22 cellular contexts compared by ENCODE assay signal in genomic region chr11:46522682-46523281, GRCh38.
A peak's percentile ranks its signal among the peaks of the same experiment; 100 is the strongest.
DNase-seq lines count a peak whose midpoint lies in the region; ATAC-seq, FAIRE-seq and TF ChIP-seq lines count a peak whose summit lies in the region.
"Had no signal": no experiment of that assay in that cellular context is flagged by ENCODE, and none has a peak within 500 bp of the region (broad histone marks: within the 10 kb centered on the region; RNA-seq: fewer than 3 reads in every experiment).

No MANE protein-coding gene starts in this region.

- H3K9me3 ChIP-seq in A549 (no peaks in the 10 kb centered on the region), HUES6 (ENCODE audit: control insufficient read depth, insufficient read depth, low read depth, low read length) (no peaks in the 10 kb centered on the region), mucosa of descending colon (peaks cover 2% of the 10 kb centered on the region)
- H3K9me3 ChIP-seq: esophagus muscularis mucosa, uterus had no signal

- TF ChIP-seq EP300 in A549 (IDR thresholded peaks at IDR 0.05) = no peak

- H3K27ac ChIP-seq in A549 (no peak overlapping the region), HUES6 (ENCODE audit: low read depth, low read length) (peak overlapping the region; percentile 45; the same call in 1 of the 2 replicates)
- H3K27ac ChIP-seq: C4-2B, esophagus muscularis mucosa, gastroesophageal sphincter, uterus had no signal

- peak overlapping the region; percentile 19; the same call in 1 of the 3 replicates for H3K4me2 ChIP-seq in A549

- TF ChIP-seq POLR2A in A549 (IDR thresholded peaks at IDR 0.05; ENCODE audit: low read length) (no peak), H54 (IDR thresholded peaks at IDR 0.05; ENCODE audit: low read depth, low read length) (no peak)

- TF ChIP-seq CTCF in A549 (IDR thresholded peaks at IDR 0.05) (no peak), mucosa of descending colon (IDR thresholded peaks at IDR 0.05) (no peak)

- H3K36me3 ChIP-seq in HUES6 (ENCODE audit: control insufficient read depth, insufficient read depth, low read length) (no peaks in the 10 kb centered on the region), mucosa of descending colon (ENCODE audit: low read depth) (no peaks in the 10 kb centered on the region)
- H3K36me3 ChIP-seq: esophagus muscularis mucosa, gastroesophageal sphincter, uterus had no signal

- no peak overlapping the region for H3K9ac ChIP-seq in HUES6 (ENCODE audit: low read length)

- DNase-seq in A549 (ENCODE audit: low read depth in 1 of 2, low spot score in 1 of 2) = no peak
- peak; percentile 19 for DNase-seq in cerebellar cortex (ENCODE audit: low spot score)
- DNase-seq in mucosa of descending colon = no peak
- DNase-seq in mucosa of gallbladder (ENCODE audit: low spot score) = no peak
- no peak for DNase-seq in NCI-H2171 (lab: John Stamatoyannopoulos, UW)
- DNase-seq in DMS 273 (lab: John Stamatoyannopoulos, UW; ENCODE audit: unreplicated experiment) = no peak
- DNase-seq in H54 (ENCODE audit: insufficient read length, low spot score) = no peak
- DNase-seq: activated naive CD4-positive, alpha-beta T cell treated with anti-CD3 and anti-CD28 coated beads, Interleukin-2, amount 10 ng/mL, durations not matched to agents 7 days and 5 days; activated T-cell treated with anti-CD3 and anti-CD28 coated beads, Interleukin-2, amount 50 U/mL, for 4 hours; anterior cingulate cortex; effector memory CD4-positive, alpha-beta T cell; NCI-H1092 treated with DMSO at 0.1 percent for 48 hours; NCI-H2107; NCI-H510A treated with DMSO at 0.1 percent for 48 hours; uterus had no signal

- no peak for TF ChIP-seq RAD21 in A549 (conservative IDR thresholded peaks at IDR 0.05 in 1 of 2, IDR thresholded peaks at IDR 0.05 in 1 of 2)

- H3K27me3 ChIP-seq in HUES6 (ENCODE audit: control insufficient read depth, insufficient read depth, low read length) = no peaks in the 10 kb centered on the region
- H3K27me3 ChIP-seq: esophagus muscularis mucosa, gastroesophageal sphincter, uterus had no signal

- peaks cover 19% of the 10 kb centered on the region for H3K4me1 ChIP-seq in A549
- H3K4me1 ChIP-seq in HUES6 (ENCODE audit: control insufficient read depth, insufficient read depth, low read length) = peaks cover 21% of the 10 kb centered on the region
- H3K4me1 ChIP-seq in mucosa of descending colon (ENCODE audit: low read depth) = peaks cover 38% of the 10 kb centered on the region
- H3K4me1 ChIP-seq: uterus had no signal

- FAIRE-seq in A549 (lab: Jason Lieb, UNC) = no peak
- FAIRE-seq in H54 (lab: Jason Lieb, UNC) = no peak
- FAIRE-seq: A204.1, G401.6 had no signal

- POLR2A ChIA-PET in A549 (lab: Yijun Ruan, JAX) = interaction anchor here (1.0 kb wide), 1 partner anchor 33 kb away, joined by 3 read pairs; no protein-coding TSS in a partner anchor

- CTCF ChIA-PET in A549 (lab: Yijun Ruan, JAX) = interaction anchor here (0.9 to 1.8 kb wide), 4 partner anchors 20 to 151 kb away, joined by 3 to 4 read pairs (median 3); no protein-coding TSS in a partner anchor

- 75% methylated on average over 5 of the region's 5 CpGs for WGBS in A549 (ENCODE audit: missing lambda C conversion rate)

- intact Hi-C loops in mucosa of descending colon (cut with DNase I, micrococcal nuclease) = no loop called here

- H3K4me3 ChIP-seq in A549 (no peak overlapping the region), HUES6 (ENCODE audit: low read depth, low read length) (no peak overlapping the region), mucosa of descending colon (no peak overlapping the region)
- H3K4me3 ChIP-seq: esophagus muscularis mucosa, gastroesophageal sphincter, SK-N-MC, uterus had no signal

- peak in 1 of 2 experiments; percentile 27; a peak in 3 of 6 replicates for ATAC-seq in A549
- peak; percentile 30 for ATAC-seq in mucosa of descending colon
- ATAC-seq: activated T-cell treated with anti-CD3 and anti-CD28 coated beads, Interleukin-2, amount 50 U/mL, for 4 hours; gastroesophageal sphincter had no signal

TF ChIP-seq in A549, 52 proteins besides CTCF, POLR2A, EP300 and RAD21:
- TF ChIP-seq REST (IDR thresholded peaks at IDR 0.05) (no peak), MAX (IDR thresholded peaks at IDR 0.05) (no peak), CBX8 (IDR thresholded peaks at IDR 0.05) (no peak), HOXA7 (CRISPR knock-in tag; IDR thresholded peaks at IDR 0.05) (no peak)
